ENCODE assay signal across 8 cellular contexts in the genomic region with DNA sequence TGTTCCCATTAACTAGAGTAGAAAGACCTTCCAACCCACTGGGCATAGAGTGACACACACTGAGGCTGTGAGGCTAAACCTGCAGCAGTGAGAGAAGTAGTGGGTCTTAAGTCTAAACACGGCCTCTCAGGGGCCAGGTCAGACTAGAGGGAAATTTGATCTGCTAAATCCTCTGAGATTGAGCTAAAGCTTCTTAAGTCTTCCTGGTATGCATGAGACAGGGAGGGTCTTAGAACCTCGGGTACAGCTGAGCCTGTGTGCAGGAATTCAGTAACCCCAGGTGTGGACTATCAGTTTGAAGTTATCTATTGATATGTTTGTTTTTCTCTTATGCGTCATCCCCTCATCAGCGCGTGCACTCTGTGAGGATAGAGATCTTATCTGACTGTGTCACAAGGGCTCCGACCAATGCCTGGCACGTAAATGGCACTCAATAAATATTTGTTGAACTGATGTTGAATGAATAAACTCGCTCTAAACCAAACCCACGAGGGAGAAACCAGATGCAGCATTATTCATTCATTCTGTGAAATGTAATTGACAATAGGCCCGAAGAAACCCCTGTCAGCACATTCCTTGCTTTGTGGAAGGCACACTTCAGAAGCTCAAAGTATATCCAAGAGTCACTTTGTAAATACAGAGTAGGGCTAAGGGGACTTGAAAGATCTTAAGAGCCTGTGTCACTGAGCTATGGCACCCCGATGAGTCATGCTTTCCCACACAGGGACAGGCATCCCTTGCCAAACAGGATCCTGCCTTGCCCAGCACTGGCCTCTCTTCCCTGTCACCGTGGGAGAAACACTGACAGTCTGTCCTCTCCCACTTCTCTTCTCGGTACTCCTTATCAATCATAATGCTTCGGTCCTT. TPM values are rescaled to one million over a fixed set of nuclear protein-coding genes. Genes with fewer than 3 reads are reported as not detected.
DNase-seq lines count a peak whose midpoint lies in the region; ATAC-seq and TF ChIP-seq lines count a peak whose summit lies in the region.

No MANE protein-coding gene starts in this region.

- no peak overlapping the region for H2AFZ ChIP-seq in SK-N-SH (ENCODE audit: low read depth)

- no peak overlapping the region for H3K4me3 Mint-ChIP-seq in activated T-cell treated with anti-CD3 and anti-CD28 coated beads, Interleukin-2, amount 50 U/mL, for 24 hours

- H3F3A ChIP-seq in SK-N-SH (replicated peaks; ENCODE audit: insufficient read depth): peaks cover 4% of the 10 kb centered on the region

- 27% methylated on average over 14 of the region's 14 CpGs for WGBS in SK-N-SH (ENCODE audit: low lambda C conversion rate)
- 61 to 80% (median 65%) methylated on average over 14 of the region's 14 CpGs for WGBS in spleen, 5 donors

- H3K27ac ChIP-seq in SK-N-SH (ENCODE audit: low read depth in 2 of 2, low read length in 1 of 2) (no peak overlapping the region), spleen (peak overlapping the region in 5 of 8 donors; percentile 6 to 84 (median 49))

- no peak overlapping the region for H3K9ac ChIP-seq in SK-N-SH

- no peak for TF ChIP-seq POLR2A in spleen (IDR thresholded peaks at IDR 0.05)

- no peaks in the 10 kb centered on the region for H3K9me3 Mint-ChIP-seq in activated T-cell treated with anti-CD3 and anti-CD28 coated beads, Interleukin-2, amount 50 U/mL, for 24 hours

- no peaks in the 10 kb centered on the region for H3K27me3 Mint-ChIP-seq in activated T-cell treated with anti-CD3 and anti-CD28 coated beads, Interleukin-2, amount 50 U/mL, for 24 hours

- intact Hi-C loops in cardiac septum (cut with DNase I): no loop called here
- intact Hi-C loops in spleen (cut with DNase I; ENCODE audit: low total_unique reads): no loop called here

- CTCF ChIA-PET in SK-N-SH (lab: Yijun Ruan, JAX): interaction anchor here (0.6 to 1.5 kb wide), 3 partner anchors 20 to 166 kb away, joined by 3 to 5 read pairs (median 3); no protein-coding TSS in a partner anchor

- H4K20me1 ChIP-seq in SK-N-SH (ENCODE audit: insufficient read depth): no peaks in the 10 kb centered on the region

- no peak for TF ChIP-seq EP300 in SK-N-SH (IDR thresholded peaks at IDR 0.05; ENCODE audit: borderline replicate concordance in 1 of 2, low read depth in 1 of 2, low read length in 1 of 2)

- POLR2A ChIA-PET in SK-N-SH (lab: Yijun Ruan, JAX): no interaction called here

- peak; percentile 29 for DNase-seq in HK-2 (ENCODE audit: unreplicated experiment)
- DNase-seq in SK-N-SH: no peak
- peak; percentile 79 for DNase-seq in cardiac septum (ENCODE audit: low spot score)
- no peak for DNase-seq in spleen
- DNase-seq in NCI-H1436 (lab: John Stamatoyannopoulos, UW): no peak
- no peak for DNase-seq in activated T-cell treated with anti-CD3 and anti-CD28 coated beads, Interleukin-2, amount 50 U/mL, for 24 hours

- peak overlapping the region; percentile 19 for H3K4me2 ChIP-seq in SK-N-SH

- H3K27ac Mint-ChIP-seq in activated T-cell treated with anti-CD3 and anti-CD28 coated beads, Interleukin-2, amount 50 U/mL, for 24 hours: no peak overlapping the region

- H3K4me1 ChIP-seq in SK-N-SH (ENCODE audit: control insufficient read depth in 1 of 2, insufficient read depth in 2 of 2, low read depth in 1 of 2, low read length in 1 of 2) (peaks cover 0 to 11% of the 10 kb centered on the region in 2 experiments; a peak in 2 of 4 replicates), spleen (peaks cover 0 to 64% (median 19%) of the 10 kb centered on the region in 6 donors)

- H3K36me3 ChIP-seq in SK-N-SH (replicated peaks in 1 of 2; ENCODE audit: control insufficient read depth in 1 of 2, insufficient read depth in 2 of 2, low read length in 1 of 2) (no peaks in the 10 kb centered on the region), spleen (no peaks in the 10 kb centered on the region)

- ATAC-seq in GM19035 (IDR thresholded peaks at IDR 0.05; ENCODE audit: unreplicated experiment): no peak
- ATAC-seq in GM21576 (IDR thresholded peaks at IDR 0.05; ENCODE audit: unreplicated experiment): no peak

- H3K4me3 ChIP-seq in SK-N-SH (ENCODE audit: low read depth in 2 of 2, low read length in 1 of 2) (no peak overlapping the region), spleen (no peak overlapping the region)

- TF ChIP-seq CTCF in SK-N-SH (IDR thresholded peaks at IDR 0.05) (no peak), spleen (IDR thresholded peaks at IDR 0.05 in 8 of 11, conservative IDR thresholded peaks at IDR 0.05 in 3 of 11) (no peak)

- H3K27me3 ChIP-seq in SK-N-SH (ENCODE audit: insufficient read depth) (no peaks in the 10 kb centered on the region), spleen (replicated peaks in 1 of 7) (no peaks in the 10 kb centered on the region)

- no peak for TF ChIP-seq RAD21 in SK-N-SH (IDR thresholded peaks at IDR 0.05; ENCODE audit: low read length)

- H3K79me2 ChIP-seq in SK-N-SH (ENCODE audit: insufficient read depth): no peaks in the 10 kb centered on the region

- H3K36me3 Mint-ChIP-seq in activated T-cell treated with anti-CD3 and anti-CD28 coated beads, Interleukin-2, amount 50 U/mL, for 24 hours (ENCODE audit: low read depth): no peaks in the 10 kb centered on the region

- H3K4me1 Mint-ChIP-seq in activated T-cell treated with anti-CD3 and anti-CD28 coated beads, Interleukin-2, amount 50 U/mL, for 24 hours (ENCODE audit: low read depth): no peaks in the 10 kb centered on the region

- H3K9me2 ChIP-seq in SK-N-SH: no peaks in the 10 kb centered on the region

- H3K9me3 ChIP-seq in SK-N-SH (no peaks in the 10 kb centered on the region), spleen (peaks cover 0 to 5% (median 0%) of the 10 kb centered on the region in 8 donors)

TF ChIP-seq in SK-N-SH, 30 proteins besides CTCF, POLR2A, EP300 and RAD21:
- 0 out of 2 replicates have a peak, but pooled peaks have one; percentile 10 for TF ChIP-seq PBX3 (IDR thresholded peaks at IDR 0.05)
- TF ChIP-seq FOSL2 (IDR thresholded peaks at IDR 0.05; ENCODE audit: borderline replicate concordance, low read depth): 0 out of 2 replicates have a peak, but pooled peaks have one; percentile 3
- peak; percentile 40 for TF ChIP-seq TCF12 (IDR thresholded peaks at IDR 0.05)
- TF ChIP-seq ELF1 (IDR thresholded peaks at IDR 0.05): no peak

RNA-seq across cellular contexts. Expression of gene RAB10, which starts 21.7 kb away (rescaled TPM):
- polyA plus RNA-seq in SK-N-SH (2012; rRNA removed): 47.5 and 57.5 TPM in 2 replicates
- 67.5 and 114 TPM in 2 replicates for polyA plus RNA-seq in SK-N-SH (2012; cell fraction: cytosol; rRNA removed)
- polyA plus RNA-seq in SK-N-SH (2012; cell fraction: nucleus; rRNA removed): 40.9 and 56.5 TPM in 2 replicates
- total RNA-seq in cardiac septum: 79.4 TPM
- total RNA-seq in spleen: 100 to 1,000 TPM; 104 to 135 (median 123) TPM
- 10 to 100 TPM; 24.4 to 42.4 (median 34.3) TPM for polyA plus RNA-seq in spleen

RNA-seq across cellular contexts. Expression of gene KIF3C, which starts 29.9 kb away (rescaled TPM):
- polyA plus RNA-seq in SK-N-SH (2012; rRNA removed): 18.6 and 29.5 TPM in 2 replicates
- 21.2 and 22.1 TPM in 2 replicates for polyA plus RNA-seq in SK-N-SH (2012; cell fraction: cytosol; rRNA removed)
- polyA plus RNA-seq in SK-N-SH (2012; cell fraction: nucleus; rRNA removed): 14.0 and 19.1 TPM in 2 replicates
- 5.5 TPM for total RNA-seq in cardiac septum
- 1 to 10 TPM; 3.0 to 6.5 (median 4.7) TPM for total RNA-seq in spleen
- under 1 TPM; 0.33 to 0.99 (median 0.49) TPM for polyA plus RNA-seq in spleen

Comparison
In these comparisons a context has a peak if more than half of its experiments do, and no peak if none do; other contexts are left out.
1. DNase-seq: peak in HK-2 (single experiment) and cardiac septum (single experiment); none in SK-N-SH (single experiment), spleen (single experiment), NCI-H1436 (single experiment) and activated T-cell treated with anti-CD3 and anti-CD28 coated beads, Interleukin-2, amount 50 U/mL, for 24 hours (single experiment).
2. H3K27ac ChIP-seq: peak in spleen (5 of 8); none in SK-N-SH (0 of 2).